Comparison of ENCODE assay signal across 3 cellular contexts in the genomic region with DNA sequence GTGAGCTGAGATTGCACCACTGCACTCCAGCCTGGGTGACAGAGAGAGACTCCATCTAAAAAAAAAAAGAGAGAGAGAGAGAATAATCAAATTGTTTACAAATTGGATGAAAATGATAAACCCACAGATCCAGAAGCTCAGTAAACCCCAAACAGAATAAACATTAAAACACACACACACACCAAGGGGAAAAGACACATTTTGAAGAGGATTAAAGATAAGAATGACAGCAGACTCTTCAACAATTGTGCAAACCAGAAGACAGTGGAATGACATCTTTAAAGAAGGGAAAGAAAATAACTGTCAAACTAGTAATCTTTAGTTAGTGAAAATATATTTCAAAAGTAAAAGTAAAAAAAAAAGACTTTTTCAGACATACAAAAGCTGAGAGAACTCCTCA.
TF ChIP-seq lines count a peak whose summit lies in the region.

No MANE protein-coding gene starts in this region.

TF ChIP-seq in HepG2, 621 proteins besides CTCF, POLR2A, EP300 and RAD21 (continued from another document):
- TF ChIP-seq, protein P1, sequence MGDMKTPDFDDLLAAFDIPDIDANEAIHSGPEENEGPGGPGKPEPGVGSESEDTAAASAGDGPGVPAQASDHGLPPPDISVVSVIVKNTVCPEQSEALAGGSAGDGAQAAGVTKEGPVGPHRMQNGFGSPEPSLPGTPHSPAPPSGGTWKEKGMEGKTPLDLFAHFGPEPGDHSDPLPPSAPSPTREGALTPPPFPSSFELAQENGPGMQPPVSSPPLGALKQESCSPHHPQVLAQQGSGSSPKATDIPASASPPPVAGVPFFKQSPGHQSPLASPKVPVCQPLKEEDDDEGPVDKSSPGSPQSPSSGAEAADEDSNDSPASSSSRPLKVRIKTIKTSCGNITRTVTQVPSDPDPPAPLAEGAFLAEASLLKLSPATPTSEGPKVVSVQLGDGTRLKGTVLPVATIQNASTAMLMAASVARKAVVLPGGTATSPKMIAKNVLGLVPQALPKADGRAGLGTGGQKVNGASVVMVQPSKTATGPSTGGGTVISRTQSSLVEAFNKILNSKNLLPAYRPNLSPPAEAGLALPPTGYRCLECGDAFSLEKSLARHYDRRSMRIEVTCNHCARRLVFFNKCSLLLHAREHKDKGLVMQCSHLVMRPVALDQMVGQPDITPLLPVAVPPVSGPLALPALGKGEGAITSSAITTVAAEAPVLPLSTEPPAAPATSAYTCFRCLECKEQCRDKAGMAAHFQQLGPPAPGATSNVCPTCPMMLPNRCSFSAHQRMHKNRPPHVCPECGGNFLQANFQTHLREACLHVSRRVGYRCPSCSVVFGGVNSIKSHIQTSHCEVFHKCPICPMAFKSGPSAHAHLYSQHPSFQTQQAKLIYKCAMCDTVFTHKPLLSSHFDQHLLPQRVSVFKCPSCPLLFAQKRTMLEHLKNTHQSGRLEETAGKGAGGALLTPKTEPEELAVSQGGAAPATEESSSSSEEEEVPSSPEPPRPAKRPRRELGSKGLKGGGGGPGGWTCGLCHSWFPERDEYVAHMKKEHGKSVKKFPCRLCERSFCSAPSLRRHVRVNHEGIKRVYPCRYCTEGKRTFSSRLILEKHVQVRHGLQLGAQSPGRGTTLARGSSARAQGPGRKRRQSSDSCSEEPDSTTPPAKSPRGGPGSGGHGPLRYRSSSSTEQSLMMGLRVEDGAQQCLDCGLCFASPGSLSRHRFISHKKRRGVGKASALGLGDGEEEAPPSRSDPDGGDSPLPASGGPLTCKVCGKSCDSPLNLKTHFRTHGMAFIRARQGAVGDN (CRISPR knock-in tag; IDR thresholded peaks at IDR 0.05): no peak
- TF ChIP-seq ETV5 (CRISPR knock-in tag; IDR thresholded peaks at IDR 0.05; ENCODE audit: borderline replicate concordance): no peak
TF ChIP-seq in HepG2: peak in this region for 1.

TF ChIP-seq in A549, 52 proteins besides CTCF, POLR2A, EP300 and RAD21 (continued from another document):
- TF ChIP-seq SMC3 (IDR thresholded peaks at IDR 0.05) (no peak), KDM5A (IDR thresholded peaks at IDR 0.05) (no peak), HEYL (CRISPR knock-in tag; IDR thresholded peaks at IDR 0.05) (no peak), SREBF2 (IDR thresholded peaks at IDR 0.05) (no peak), JUN (IDR thresholded peaks at IDR 0.05) (no peak), BHLHE40 (IDR thresholded peaks at IDR 0.05; ENCODE audit: low read depth, low read length) (no peak), HOXB13 (CRISPR knock-in tag; IDR thresholded peaks at IDR 0.05; ENCODE audit: low read depth) (no peak), CHD2 (IDR thresholded peaks at IDR 0.05; ENCODE audit: low read length, partially characterized antibody) (no peak)
- TF ChIP-seq, protein P2, sequence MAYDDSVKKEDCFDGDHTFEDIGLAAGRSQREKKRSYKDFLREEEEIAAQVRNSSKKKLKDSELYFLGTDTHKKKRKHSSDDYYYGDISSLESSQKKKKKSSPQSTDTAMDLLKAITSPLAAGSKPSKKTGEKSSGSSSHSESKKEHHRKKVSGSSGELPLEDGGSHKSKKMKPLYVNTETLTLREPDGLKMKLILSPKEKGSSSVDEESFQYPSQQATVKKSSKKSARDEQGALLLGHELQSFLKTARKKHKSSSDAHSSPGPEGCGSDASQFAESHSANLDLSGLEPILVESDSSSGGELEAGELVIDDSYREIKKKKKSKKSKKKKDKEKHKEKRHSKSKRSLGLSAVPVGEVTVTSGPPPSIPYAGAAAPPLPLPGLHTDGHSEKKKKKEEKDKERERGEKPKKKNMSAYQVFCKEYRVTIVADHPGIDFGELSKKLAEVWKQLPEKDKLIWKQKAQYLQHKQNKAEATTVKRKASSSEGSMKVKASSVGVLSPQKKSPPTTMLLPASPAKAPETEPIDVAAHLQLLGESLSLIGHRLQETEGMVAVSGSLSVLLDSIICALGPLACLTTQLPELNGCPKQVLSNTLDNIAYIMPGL (CRISPR knock-in tag; IDR thresholded peaks at IDR 0.05; ENCODE audit: borderline replicate concordance): no peak
TF ChIP-seq in A549: peak in this region for 0.

TF ChIP-seq in WTC11, 78 proteins besides CTCF, POLR2A, EP300 and RAD21 (continued from another document):
- TF ChIP-seq, protein P3, sequence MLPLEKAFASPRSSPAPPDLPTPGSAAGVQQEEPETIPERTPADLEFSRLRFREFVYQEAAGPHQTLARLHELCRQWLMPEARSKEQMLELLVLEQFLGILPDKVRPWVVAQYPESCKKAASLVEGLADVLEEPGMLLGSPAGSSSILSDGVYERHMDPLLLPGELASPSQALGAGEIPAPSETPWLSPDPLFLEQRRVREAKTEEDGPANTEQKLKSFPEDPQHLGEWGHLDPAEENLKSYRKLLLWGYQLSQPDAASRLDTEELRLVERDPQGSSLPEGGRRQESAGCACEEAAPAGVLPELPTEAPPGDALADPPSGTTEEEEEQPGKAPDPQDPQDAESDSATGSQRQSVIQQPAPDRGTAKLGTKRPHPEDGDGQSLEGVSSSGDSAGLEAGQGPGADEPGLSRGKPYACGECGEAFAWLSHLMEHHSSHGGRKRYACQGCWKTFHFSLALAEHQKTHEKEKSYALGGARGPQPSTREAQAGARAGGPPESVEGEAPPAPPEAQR (CRISPR knock-in tag; IDR thresholded peaks at IDR 0.05): no peak
TF ChIP-seq in WTC11: peak in this region for 1.
